30 cellular contexts compared by ENCODE assay signal in the genomic region with DNA sequence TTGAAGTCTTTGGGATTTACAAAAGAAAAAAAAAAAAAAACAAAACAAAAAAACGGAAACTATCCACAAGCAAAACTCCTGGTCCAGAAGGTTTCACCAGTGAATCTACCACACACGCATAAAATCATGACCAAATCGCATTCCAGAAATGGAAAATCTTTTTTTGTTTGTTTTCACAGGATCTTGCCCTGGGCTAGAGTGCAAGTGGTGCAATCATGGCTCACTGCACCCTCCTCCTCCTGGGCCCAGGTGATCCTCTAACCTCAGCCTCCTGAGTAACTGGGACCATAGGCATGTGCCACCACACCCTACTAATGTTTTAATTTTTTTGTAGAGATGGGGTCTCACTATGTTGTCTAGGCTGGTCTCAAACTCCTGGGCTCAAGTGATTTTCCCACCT.
"Had no signal": no experiment of that assay in that cellular context is flagged by ENCODE, and none has a peak within 500 bp of the region (broad histone marks: within the 10 kb centered on the region; RNA-seq: fewer than 3 reads in every experiment).

No MANE protein-coding gene starts in this region.

- ATAC-seq: activated CD8-positive, alpha-beta memory T cell treated with anti-CD3 and anti-CD28 coated beads, Interleukin-2, amount 10 ng/mL, durations not matched to agents 7 days and 5 days; activated CD8-positive, alpha-beta T cell treated with anti-CD3 and anti-CD28 coated beads for 36 hours; activated naive CD4-positive, alpha-beta T cell treated with anti-CD3 and anti-CD28 coated beads, Interleukin-2, amount 50 U/mL, for 72 hours; foreskin keratinocyte; heart left ventricle; left lung; stimulated activated naive CD8-positive, alpha-beta T cell treated with anti-CD3 and anti-CD28 coated beads, Interleukin-15, Interleukin-2, amounts not matched to agents 100 U/mL and 50 U/mL, for 24 hours had no signal

- H3K27me3 Mint-ChIP-seq: activated CD8-positive, alpha-beta memory T cell treated with anti-CD3 and anti-CD28 coated beads, Interleukin-2, amount 10 ng/mL, durations not matched to agents 7 days and 5 days; activated CD8-positive, alpha-beta T cell treated with anti-CD3 and anti-CD28 coated beads for 36 hours; dendritic cell treated with granulocyte-macrophage colony-stimulating factor and Interleukin-4, amounts not matched to agents 40 ng/mL and 50 ng/mL, for 4 days had no signal

- H3K27me3 ChIP-seq: breast epithelium, esophagus muscularis mucosa, foreskin keratinocyte, heart left ventricle, left lung, neural progenitor cell, right atrium auricular region, spleen, testis, transverse colon had no signal

- H3K27ac ChIP-seq: breast epithelium, esophagus muscularis mucosa, foreskin keratinocyte, heart left ventricle, left lung, neural progenitor cell, parathyroid adenoma, right atrium auricular region, spleen, testis, transverse colon, WERI-Rb-1 had no signal

- H3K36me3 ChIP-seq: breast epithelium, esophagus muscularis mucosa, left lung, right atrium auricular region, transverse colon had no signal

- H3K4me3 ChIP-seq: breast epithelium, esophagus muscularis mucosa, heart left ventricle, left lung, lung, neural progenitor cell, right atrium auricular region, spleen, testis, transverse colon had no signal

- H3K9me3 ChIP-seq: breast epithelium, esophagus muscularis mucosa, heart left ventricle, left lung, right atrium auricular region, spleen, testis, transverse colon had no signal

- H3K4me3 Mint-ChIP-seq: activated CD8-positive, alpha-beta memory T cell treated with anti-CD3 and anti-CD28 coated beads, Interleukin-2, amount 10 ng/mL, durations not matched to agents 7 days and 5 days; activated CD8-positive, alpha-beta T cell treated with anti-CD3 and anti-CD28 coated beads for 36 hours; dendritic cell treated with granulocyte-macrophage colony-stimulating factor and Interleukin-4, amounts not matched to agents 40 ng/mL and 50 ng/mL, for 4 days; neural progenitor cell; T-helper 1 cell treated with Interleukin-12 subunit alpha and Interleukin-12 subunit beta and Interleukin-4 antibody, amounts not matched to agents 30 μg/mL and 1 μg/mL, for 36 hours had no signal

- H3K9ac ChIP-seq: neural progenitor cell, parathyroid adenoma had no signal

- H2AFZ ChIP-seq: neural progenitor cell, parathyroid adenoma had no signal

- H3K27ac Mint-ChIP-seq: activated CD8-positive, alpha-beta memory T cell treated with anti-CD3 and anti-CD28 coated beads, Interleukin-2, amount 10 ng/mL, durations not matched to agents 7 days and 5 days; activated naive CD4-positive, alpha-beta T cell treated with anti-CD3 and anti-CD28 coated beads, Interleukin-2, amount 50 U/mL, for 72 hours; dendritic cell treated with granulocyte-macrophage colony-stimulating factor and Interleukin-4, amounts not matched to agents 40 ng/mL and 50 ng/mL, for 4 days; neural progenitor cell; T-helper 1 cell treated with Interleukin-12 subunit alpha and Interleukin-12 subunit beta and Interleukin-4 antibody, amounts not matched to agents 30 μg/mL and 1 μg/mL, for 36 hours had no signal

- H3K9me3 Mint-ChIP-seq: activated CD8-positive, alpha-beta T cell treated with anti-CD3 and anti-CD28 coated beads for 36 hours; dendritic cell treated with granulocyte-macrophage colony-stimulating factor and Interleukin-4, amounts not matched to agents 40 ng/mL and 50 ng/mL, for 4 days; T-helper 1 cell treated with Interleukin-12 subunit alpha and Interleukin-12 subunit beta and Interleukin-4 antibody, amounts not matched to agents 30 μg/mL and 1 μg/mL, for 36 hours had no signal

- H3K4me2 ChIP-seq: neural progenitor cell had no signal

- DNase-seq: activated CD4-positive, alpha-beta T cell treated with anti-CD3 and anti-CD28 coated beads, Interleukin-2, amount 50 U/mL, for 1 hour; activated CD4-positive, CD25-positive, alpha-beta regulatory T cell treated with anti-CD3 and anti-CD28 coated beads, Interleukin-2, amount 50 U/mL, for 72 hours; activated CD8-positive, alpha-beta memory T cell treated with anti-CD3 and anti-CD28 coated beads, Interleukin-2, amount 10 ng/mL, durations not matched to agents 7 days and 5 days; activated CD8-positive, alpha-beta T cell treated with anti-CD3 and anti-CD28 coated beads for 36 hours; activated effector memory CD4-positive, alpha-beta T cell treated with anti-CD3 and anti-CD28 coated beads, Interleukin-2, amount 50 U/mL, for 16 hours; central memory CD4-positive, alpha-beta T cell; effector CD4-positive, alpha-beta T cell; foreskin keratinocyte; heart left ventricle; hypothalamus; kidney glomerular epithelial cell; left lung; occipital lobe; spleen; stimulated activated naive CD8-positive, alpha-beta T cell treated with anti-CD3 and anti-CD28 coated beads, Interleukin-15, Interleukin-2, amounts not matched to agents 100 U/mL and 50 U/mL, for 24 hours; SW 1271; T1000; testis; transverse colon; WERI-Rb-1 had no signal

- FAIRE-seq: urothelium cell line had no signal

- H3K4me1 ChIP-seq: breast epithelium had no signal
